In genomic region chr2:207504513-207505171, GRCh38 we compare ENCODE assay signal across 10 cellular contexts. TPM values are rescaled to one million over a fixed set of nuclear protein-coding genes. Genes with fewer than 3 reads are reported as not detected.
DNase-seq lines count a peak whose midpoint lies in the region; ATAC-seq, FAIRE-seq and TF ChIP-seq lines count a peak whose summit lies in the region.
"Had no signal": no experiment of that assay in that cellular context is flagged by ENCODE, and none has a peak within 500 bp of the region (broad histone marks: within the 10 kb centered on the region; RNA-seq: fewer than 3 reads in every experiment).

No MANE protein-coding gene starts in this region.

- in situ Hi-C loops in gastrocnemius medialis (cut with MboI; ENCODE audit: low sequenced_read_pairs in 4 of 4), result no loop called here

- DNase-seq in CD1c-positive myeloid dendritic cell (ENCODE audit: extremely low spot score), result peak; percentile 55
- DNase-seq in NOMO-1 treated with DMSO at 0.1 percent for 48 hours (lab: John Stamatoyannopoulos, UW; ENCODE audit: unreplicated experiment), result peak; percentile 66
- no peak for DNase-seq in natural killer cell
- DNase-seq in gastrocnemius medialis, result no peak
- DNase-seq in HTR-8/SVneo (ENCODE audit: insufficient read length, low spot score), result no peak
- DNase-seq: islet precursor cell had no signal

- intact Hi-C loops in natural killer cell (cut with micrococcal nuclease) (no loop called here), gastrocnemius medialis (cut with DNase I; ENCODE audit: low total_unique reads) (no loop called here)

- WGBS in ectodermal cell, 2 experiments, result 11 to 16% methylated on average over 10 to 11 of the region's 11 CpGs

- ATAC-seq in natural killer cell, result peak in 1 of 3 donors; percentile 49
- no peak for ATAC-seq in GM18909 (IDR thresholded peaks at IDR 0.05; ENCODE audit: poor library complexity, unreplicated experiment)
- ATAC-seq in gastrocnemius medialis, result no peak
- no peak for ATAC-seq in GM21367 (IDR thresholded peaks at IDR 0.05; ENCODE audit: unreplicated experiment)

- H3K9me3 Mint-ChIP-seq in natural killer cell, result no peaks in the 10 kb centered on the region

- H3K4me1 ChIP-seq in ectodermal cell (ENCODE audit: control insufficient read depth, insufficient read depth, low read length), result peaks cover 40% of the 10 kb centered on the region
- no peaks in the 10 kb centered on the region for H3K4me1 ChIP-seq in gastrocnemius medialis

- H3K27ac Mint-ChIP-seq in natural killer cell, result peak overlapping the region in 1 of 2 donors; percentile 76

- peak overlapping the region; percentile 93 for H3K27ac ChIP-seq in ectodermal cell (ENCODE audit: insufficient read depth, low read depth, low read length, poor library complexity, severe bottlenecking)
- H3K27ac ChIP-seq in gastrocnemius medialis, result no peak overlapping the region

- no peak for TF ChIP-seq POLR2A in gastrocnemius medialis (IDR thresholded peaks at IDR 0.05)

- H3K36me3 ChIP-seq in ectodermal cell (ENCODE audit: control insufficient read depth, insufficient read depth, low read length), result no peaks in the 10 kb centered on the region
- no peaks in the 10 kb centered on the region for H3K36me3 ChIP-seq in gastrocnemius medialis

- H3K4me3 ChIP-seq in ectodermal cell (ENCODE audit: insufficient read depth, low read depth, low read length) (peak overlapping the region; percentile 11), gastrocnemius medialis (no peak overlapping the region)

- H3K27me3 Mint-ChIP-seq in natural killer cell (ENCODE audit: low read depth in 2 of 2), result peaks cover 11 to 25% of the 10 kb centered on the region in 2 donors

- no peak for FAIRE-seq in HTR-8/SVneo (lab: Jason Lieb, UNC)
- FAIRE-seq: GM18507 had no signal

- TF ChIP-seq CTCF in natural killer cell (IDR thresholded peaks at IDR 0.05) (no peak), gastrocnemius medialis (IDR thresholded peaks at IDR 0.05 in 4 of 5, conservative IDR thresholded peaks at IDR 0.05 in 1 of 5) (no peak)

- H3K36me3 Mint-ChIP-seq in natural killer cell, result no peaks in the 10 kb centered on the region

- H3K27me3 ChIP-seq in ectodermal cell (ENCODE audit: control insufficient read depth, insufficient read depth, low read length, poor library complexity, severe bottlenecking), result no peaks in the 10 kb centered on the region
- H3K27me3 ChIP-seq in gastrocnemius medialis, result no peaks in the 10 kb centered on the region

- peak overlapping the region; percentile 22 for H3K4me3 Mint-ChIP-seq in natural killer cell

- H3K9me3 ChIP-seq in ectodermal cell (ENCODE audit: control insufficient read depth, low read length) (no peaks in the 10 kb centered on the region), gastrocnemius medialis (no peaks in the 10 kb centered on the region)

- peaks cover 60 to 68% of the 10 kb centered on the region in 2 donors for H3K4me1 Mint-ChIP-seq in natural killer cell

RNA-seq across cellular contexts. Expression of gene CREB1, which starts 25.1 kb away (rescaled TPM):
- polyA plus RNA-seq in ectodermal cell (2013, experiment 1 of 4), result 85.8 TPM
- polyA plus RNA-seq in ectodermal cell (2013, experiment 2 of 4), result 99.0 TPM
- polyA plus RNA-seq in ectodermal cell (2013, experiment 3 of 4), result 80.6 TPM
- 91.1 TPM for polyA plus RNA-seq in ectodermal cell (2013, experiment 4 of 4)
- 100 to 1,000 TPM in 2 of 3 donors, 10 to 100 TPM in 1; 88.1 to 107 (median 106) TPM for total RNA-seq in natural killer cell
- total RNA-seq in gastrocnemius medialis, result 10 to 100 TPM; 11.5 to 19.9 (median 19.8) TPM

Comparison
In these comparisons a context has a peak if more than half of its experiments do, and no peak if none do; other contexts are left out.
1. DNase-seq: peak in CD1c-positive myeloid dendritic cell (single experiment) and NOMO-1 treated with DMSO at 0.1 percent for 48 hours (single experiment); none in natural killer cell (single experiment), gastrocnemius medialis (0 of 2) and HTR-8/SVneo (single experiment).
2. RNA of gene CREB1, which starts 25.1 kb away (total RNA-seq): 88.1 to 107 TPM in natural killer cell; 11.5 to 19.9 TPM in gastrocnemius medialis; every median in the first group is over 4 times any median in the second.